Comparison of ENCODE assay signal across 12 cellular contexts in genomic region chr6:15429146-15430110, GRCh38.
DNase-seq lines count a peak whose midpoint lies in the region; ATAC-seq, FAIRE-seq and TF ChIP-seq lines count a peak whose summit lies in the region.
"Had no signal": no experiment of that assay in that cellular context is flagged by ENCODE, and none has a peak within 500 bp of the region (broad histone marks: within the 10 kb centered on the region; RNA-seq: fewer than 3 reads in every experiment).

No MANE protein-coding gene starts in this region.

- peaks cover 0 to 5% (median 2%) of the 10 kb centered on the region in 7 donors for H3K9me3 Mint-ChIP-seq in naive B cell

- DNase-seq in MG63 (peak; percentile 17), mammary epithelial cell (peak; percentile 29), naive B cell (no peak), cerebellar cortex (ENCODE audit: low spot score) (no peak), colonic mucosa (no peak), frontal cortex (ENCODE audit: low spot score in 2 of 2) (no peak), posterior cingulate gyrus (no peak)
- DNase-seq: activated CD4-positive, alpha-beta T cell treated with anti-CD3 and anti-CD28 coated beads for 48 hours; body of pancreas had no signal

- H3K4me3 Mint-ChIP-seq in naive B cell, result peak overlapping the region in 2 of 8 donors; percentile 26 to 65

- intact Hi-C loops in mammary epithelial cell (cut with micrococcal nuclease) (no loop called here), colonic mucosa (cut with DNase I) (no loop called here), posterior cingulate gyrus (cut with DNase I) (no loop called here)

- BruUV-seq in mammary epithelial cell (replicated peaks; lab: Mats Ljungman, UMichigan), result no TSS peak

- peaks cover 85 to 100% (median 94%) of the 10 kb centered on the region in 11 experiments; a peak in 21 of 22 replicates for H4K20me1 ChIP-seq in BLaER1 treated with 17β-estradiol and CSF1 and Interleukin-3, amounts not matched to agents 10 nM and 100 nM
- H4K20me1 ChIP-seq in mammary epithelial cell (ENCODE audit: insufficient read depth, low read length), result no peaks in the 10 kb centered on the region

- H3K27ac ChIP-seq in BLaER1 treated with 17β-estradiol and CSF1 and Interleukin-3, amounts not matched to agents 10 nM and 100 nM, result peak overlapping the region; percentile 20 to 87 (median 42); a peak in 17 of 22 replicates
- H3K27ac ChIP-seq in mammary epithelial cell (ENCODE audit: insufficient read depth, low read depth, low read length) (no peak overlapping the region), colonic mucosa (no peak overlapping the region)
- H3K27ac ChIP-seq: body of pancreas had no signal

- H3K27me3 Mint-ChIP-seq in naive B cell, result no peaks in the 10 kb centered on the region

- in situ Hi-C loops in mammary epithelial cell (cut with MboI; ENCODE audit: low sequenced_read_pairs in 2 of 2), result loop anchor here in 1 of 2 donors (25.0 kb wide), 1 partner anchor 167 kb away; no protein-coding TSS in a partner anchor

- CTCF ChIA-PET in mammary epithelial cell (lab: Charles Lee; ENCODE audit: low non-redundant PET), result no interaction called here

- no peaks in the 10 kb centered on the region for H3K27me3 ChIP-seq in BLaER1 treated with 17β-estradiol and CSF1 and Interleukin-3, amounts not matched to agents 10 nM and 100 nM
- H3K27me3 ChIP-seq in MG63 (no peaks in the 10 kb centered on the region), mammary epithelial cell (ENCODE audit: insufficient read depth, low read length) (no peaks in the 10 kb centered on the region), colonic mucosa (no peaks in the 10 kb centered on the region)
- H3K27me3 ChIP-seq: body of pancreas, right atrium auricular region had no signal

- no peak for TF ChIP-seq CTCF in mammary epithelial cell (conservative IDR thresholded peaks at IDR 0.05 in 1 of 2, IDR thresholded peaks at IDR 0.05 in 1 of 2; ENCODE audit: extremely low read depth in 1 of 2, insufficient read depth in 1 of 2, low read depth in 1 of 2, low read length in 2 of 2)
- TF ChIP-seq CTCF in colonic mucosa (IDR thresholded peaks at IDR 0.05), result no peak

- peaks cover 99% of the 10 kb centered on the region for H3K79me2 ChIP-seq in mammary epithelial cell (ENCODE audit: insufficient read depth, low read length)

- peak overlapping the region in 1 of 10 experiments; percentile 5; a peak in 1 of 20 replicates for H3K4me3 ChIP-seq in BLaER1 treated with 17β-estradiol and CSF1 and Interleukin-3, amounts not matched to agents 10 nM and 100 nM
- H3K4me3 ChIP-seq in MG63, result no peak overlapping the region
- no peak overlapping the region for H3K4me3 ChIP-seq in mammary epithelial cell (replicated peaks in 1 of 3; ENCODE audit: insufficient read depth in 1 of 3, low read depth in 2 of 3, low read length in 3 of 3)
- no peak overlapping the region for H3K4me3 ChIP-seq in colonic mucosa
- H3K4me3 ChIP-seq: body of pancreas, right atrium auricular region had no signal

- peak overlapping the region in 4 of 6 donors; percentile 20 to 85 (median 37) for H3K27ac Mint-ChIP-seq in naive B cell

- ATAC-seq in naive B cell (ENCODE audit: low read depth in 2 of 2), result peak; percentile 57 to 69
- ATAC-seq: body of pancreas had no signal

- peaks cover 0 to 3% (median 1%) of the 10 kb centered on the region in 11 experiments; a peak in 5 of 22 replicates for H3K9me3 ChIP-seq in BLaER1 treated with 17β-estradiol and CSF1 and Interleukin-3, amounts not matched to agents 10 nM and 100 nM (replicated peaks in 1 of 11)
- H3K9me3 ChIP-seq in MG63 (peaks cover 3% of the 10 kb centered on the region; the same call in 1 of the 2 replicates), mammary epithelial cell (replicated peaks; ENCODE audit: insufficient read depth, low read length) (no peaks in the 10 kb centered on the region), colonic mucosa (no peaks in the 10 kb centered on the region)
- H3K9me3 ChIP-seq: body of pancreas had no signal

- dilution Hi-C loops in mammary epithelial cell (cut with HindIII; ENCODE audit: low sequenced_read_pairs), result no loop called here

- no peak overlapping the region for H2AFZ ChIP-seq in mammary epithelial cell (ENCODE audit: low read depth, low read length)

- WGBS in mammary epithelial cell (ENCODE audit: low coverage, missing lambda C conversion rate), result 99% methylated on average over 12 of the region's 12 CpGs

- peak overlapping the region in 4 of 11 experiments; percentile 12 to 33 (median 25); a peak in 4 of 22 replicates for H3K9ac ChIP-seq in BLaER1 treated with 17β-estradiol and CSF1 and Interleukin-3, amounts not matched to agents 10 nM and 100 nM
- H3K9ac ChIP-seq in mammary epithelial cell (ENCODE audit: insufficient read depth, low read length) (no peak overlapping the region), colonic mucosa (ENCODE audit: low read depth in 2 of 2, low read length in 2 of 2) (no peak overlapping the region)

- H3K4me1 ChIP-seq in BLaER1 treated with 17β-estradiol and CSF1 and Interleukin-3, amounts not matched to agents 10 nM and 100 nM, result peaks cover 92 to 98% (median 94%) of the 10 kb centered on the region in 10 experiments
- peaks cover 39% of the 10 kb centered on the region for H3K4me1 ChIP-seq in mammary epithelial cell (ENCODE audit: insufficient read depth, low read length)
- H3K4me1 ChIP-seq in colonic mucosa, result no peaks in the 10 kb centered on the region

- H3K4me2 ChIP-seq in BLaER1 treated with 17β-estradiol and CSF1 and Interleukin-3, amounts not matched to agents 10 nM and 100 nM, result peak overlapping the region; percentile 70 to 97 (median 89)
- H3K4me2 ChIP-seq in mammary epithelial cell (ENCODE audit: insufficient read depth, low read depth, low read length), result no peak overlapping the region

- H3K36me3 ChIP-seq in BLaER1 treated with 17β-estradiol and CSF1 and Interleukin-3, amounts not matched to agents 10 nM and 100 nM, result peaks cover 0 to 22% (median 16%) of the 10 kb centered on the region in 11 experiments; a peak in 16 of 22 replicates
- H3K36me3 ChIP-seq in MG63, result no peaks in the 10 kb centered on the region
- H3K36me3 ChIP-seq in mammary epithelial cell (ENCODE audit: insufficient read depth, low read length), result no peaks in the 10 kb centered on the region
- H3K36me3 ChIP-seq in colonic mucosa, result no peaks in the 10 kb centered on the region
- H3K36me3 ChIP-seq: right atrium auricular region had no signal

- no peak for FAIRE-seq in frontal cortex (lab: Jason Lieb, UNC)
- FAIRE-seq: D721Med had no signal

- peaks cover 13 to 14% of the 10 kb centered on the region in 2 donors for H3K36me3 Mint-ChIP-seq in naive B cell

- H3K4me1 Mint-ChIP-seq in naive B cell, result peaks cover 73 to 96% (median 95%) of the 10 kb centered on the region in 3 donors

Comparison
In these comparisons a context has a peak if more than half of its experiments do, and no peak if none do; other contexts are left out.
1. H3K27ac ChIP-seq: peak in BLaER1 treated with 17β-estradiol and CSF1 and Interleukin-3, amounts not matched to agents 10 nM and 100 nM (11 of 11); none in mammary epithelial cell (single experiment) and colonic mucosa (single experiment).
2. DNase-seq: peak in MG63 (single experiment) and mammary epithelial cell (single experiment); none in naive B cell (single experiment), cerebellar cortex (single experiment), colonic mucosa (single experiment), frontal cortex (0 of 2) and posterior cingulate gyrus (0 of 10).